ENCODE assay signal across 28 cellular contexts in the genomic region with DNA sequence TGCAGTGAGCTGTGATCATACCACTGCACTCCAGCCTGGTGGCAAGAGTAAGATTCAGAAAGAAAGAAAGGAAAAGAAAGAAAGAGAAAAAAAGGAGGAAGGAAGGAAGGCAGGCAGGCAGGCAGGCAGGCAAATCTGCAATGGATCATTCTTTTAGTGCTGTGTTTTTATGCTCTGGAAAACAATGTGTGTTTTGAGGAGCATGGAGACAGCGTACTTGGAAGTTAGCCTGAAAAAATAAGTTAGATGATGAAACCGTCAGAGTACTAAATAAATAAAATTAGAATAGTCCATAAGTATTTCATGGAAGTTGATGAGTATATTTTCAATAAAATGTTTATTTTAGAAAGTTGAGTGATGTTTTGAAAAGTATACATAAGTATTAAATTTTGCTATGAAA.
DNase-seq lines count a peak whose midpoint lies in the region; FAIRE-seq and TF ChIP-seq lines count a peak whose summit lies in the region.
"Had no signal": no experiment of that assay in that cellular context is flagged by ENCODE, and none has a peak within 500 bp of the region (broad histone marks: within the 10 kb centered on the region; RNA-seq: fewer than 3 reads in every experiment).

No MANE protein-coding gene starts in this region.

- TF ChIP-seq CTCF in GM13977 (IDR thresholded peaks at IDR 0.05; ENCODE audit: extremely low read depth, insufficient read depth, missing control alignments) = no peak

- in situ Hi-C loops in GM13977 (cut with MboI; ENCODE audit: low pct_unique_long_range_greater_than_20kb, low sequenced_read_pairs, unreplicated experiment) = no loop called here

- FAIRE-seq in endometrium (lab: Jason Lieb, UNC) = peak; percentile 41
- FAIRE-seq: A549, GM12878, H1, HepG2 had no signal

- peak; percentile 42 for DNase-seq in brain pericyte (ENCODE audit: low read depth, low spot score)
- peak; percentile 6 for DNase-seq in fibroblast of the conjunctiva (ENCODE audit: low read depth)
- peak; percentile 43 for DNase-seq in pulmonary artery endothelial cell (ENCODE audit: low read depth, low spot score)
- DNase-seq in SIG-M5 (lab: John Stamatoyannopoulos, UW) = no peak
- DNase-seq in NCI-H146 (lab: John Stamatoyannopoulos, UW) = no peak
- DNase-seq in GM13977 (ENCODE audit: low spot score) = no peak
- DNase-seq in central memory CD4-positive, alpha-beta T cell = no peak
- DNase-seq: C1 segment of cervical spinal cord; CD4-positive, alpha-beta memory T cell; COR-L47; DMS79; EL; GDM1; Karpas-422; NCI-H1092 treated with DMSO at 0.1 percent for 48 hours; NCI-H1436; NCI-H1930; NCI-H446; NCI-H526; NCI-H82; NK-92 treated with Interleukin-12 subunit alpha and Interleukin-12 subunit beta, amount 100 ng/mL, for 24 hours; PC-3; SJCRH30 had no signal

Comparison
In these comparisons a context has a peak if more than half of its experiments do, and no peak if none do; other contexts are left out.
1. DNase-seq: peak in brain pericyte (single experiment), fibroblast of the conjunctiva (single experiment) and pulmonary artery endothelial cell (single experiment); none in SIG-M5 (single experiment), NCI-H146 (single experiment), GM13977 (single experiment) and central memory CD4-positive, alpha-beta T cell (single experiment).